19 cellular contexts compared by ENCODE assay signal in the genomic region with DNA sequence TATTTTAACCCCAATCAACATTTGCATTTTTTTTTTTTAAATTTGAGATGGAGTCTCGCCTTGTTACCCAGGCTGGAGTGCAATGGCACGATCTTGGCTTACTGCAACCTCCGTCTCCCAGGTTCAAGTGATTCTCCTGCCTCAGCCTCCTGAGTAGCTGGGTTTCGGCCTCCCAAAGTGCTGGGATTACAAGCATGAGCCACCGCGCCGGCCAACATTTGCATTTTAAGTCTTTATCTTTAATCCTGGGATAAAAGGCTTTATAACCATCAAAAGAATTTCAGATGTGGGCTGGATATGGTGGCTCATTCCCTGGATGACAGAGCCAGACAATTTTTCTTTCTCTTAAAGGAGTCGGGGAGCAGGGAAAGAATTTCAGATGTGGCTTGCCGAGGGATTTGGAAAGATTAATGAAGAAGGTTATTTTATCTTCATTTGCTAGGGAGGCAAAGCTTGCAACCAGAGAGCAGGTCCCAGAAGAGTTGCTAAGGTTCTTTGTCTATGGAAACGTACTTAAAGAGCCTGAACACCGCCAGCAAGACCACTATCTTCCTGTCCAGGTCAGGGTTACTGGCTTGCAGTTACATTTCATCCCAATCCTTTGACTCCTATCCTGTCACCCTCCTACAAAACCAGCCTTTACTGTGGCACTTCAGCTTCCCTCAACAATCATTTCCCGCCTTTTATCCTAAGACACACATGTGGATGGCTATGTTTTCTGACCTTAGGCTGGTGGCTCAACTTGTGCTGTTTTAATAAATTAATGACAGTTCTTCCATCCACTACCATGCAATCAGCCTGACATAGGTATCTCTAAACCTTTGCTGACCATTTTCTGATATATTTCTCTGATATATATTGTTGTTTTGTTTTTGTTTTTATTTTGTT. TPM values are rescaled to one million over a fixed set of nuclear protein-coding genes. Genes with fewer than 3 reads are reported as not detected.
A peak's percentile ranks its signal among the peaks of the same experiment; 100 is the strongest.
DNase-seq lines count a peak whose midpoint lies in the region; ATAC-seq and TF ChIP-seq lines count a peak whose summit lies in the region.
"Had no signal": no experiment of that assay in that cellular context is flagged by ENCODE, and none has a peak within 500 bp of the region (broad histone marks: within the 10 kb centered on the region; RNA-seq: fewer than 3 reads in every experiment).

No MANE protein-coding gene starts in this region.

- dilution Hi-C loops in IMR-90 (cut with HindIII; ENCODE audit: low sequenced_read_pairs, unreplicated experiment): no loop called here

- no peak overlapping the region for H2AK9ac ChIP-seq in IMR-90 (replicated peaks; ENCODE audit: low read depth, low read length, poor library complexity)

- H4K20me1 ChIP-seq in IMR-90 (ENCODE audit: insufficient read depth, low read length): no peaks in the 10 kb centered on the region

- no TSS peak for BruUV-seq in IMR-90 (replicated peaks; lab: Mats Ljungman, UMichigan)

- no peaks in the 10 kb centered on the region for H3K27me3 ChIP-seq in IMR-90 (ENCODE audit: control insufficient read depth, insufficient read depth, low read length)
- H3K27me3 ChIP-seq: SJSA1 had no signal

- H4K91ac ChIP-seq in IMR-90 (ENCODE audit: insufficient read depth, low read depth, low read length): no peak overlapping the region

- H3K9me1 ChIP-seq in IMR-90 (ENCODE audit: insufficient read depth, low read length): no peaks in the 10 kb centered on the region

- no peaks in the 10 kb centered on the region for H3K9me3 Mint-ChIP-seq in mesothelial cell of epicardium
- H3K9me3 Mint-ChIP-seq: CD8-positive, alpha-beta memory T cell; H9 had no signal

- H3K18ac ChIP-seq in IMR-90 (ENCODE audit: low read depth, low read length): no peak overlapping the region

- H2BK120ac ChIP-seq in IMR-90 (ENCODE audit: low read depth, low read length): no peak overlapping the region

- H2AFZ ChIP-seq in IMR-90 (replicated peaks; ENCODE audit: low read length, poor library complexity): no peak overlapping the region

- no peak overlapping the region for H3K9ac ChIP-seq in IMR-90 (ENCODE audit: low read depth, low read length)

- no peak for TF ChIP-seq CTCF in IMR-90 (conservative IDR thresholded peaks at IDR 0.05; ENCODE audit: low read depth, low read length)
- no peak for TF ChIP-seq CTCF in mesothelial cell of epicardium (IDR thresholded peaks at IDR 0.05; ENCODE audit: unreplicated experiment)

- no peak overlapping the region for H3K4me3 ChIP-seq in IMR-90 (ENCODE audit: insufficient read depth, low read depth, low read length)
- H3K4me3 ChIP-seq: SJSA1 had no signal

- H3K4me1 ChIP-seq in IMR-90 (ENCODE audit: control insufficient read depth, insufficient read depth, low read length): no peaks in the 10 kb centered on the region

- CTCF ChIA-PET in IMR-90 (lab: Yijun Ruan, JAX): interaction anchor here (1.5 kb wide), 1 partner anchor 13 kb away, joined by 3 read pairs; no protein-coding TSS in a partner anchor

- POLR2A ChIA-PET in IMR-90 (lab: Charles Lee; ENCODE audit: unreplicated experiment): no interaction called here

- H3K36me3 ChIP-seq in IMR-90 (ENCODE audit: control insufficient read depth, insufficient read depth, low read length): no peaks in the 10 kb centered on the region

- no peak overlapping the region for H3K14ac ChIP-seq in IMR-90 (replicated peaks; ENCODE audit: low read depth, low read length)

- H3K56ac ChIP-seq in IMR-90 (ENCODE audit: extremely low read depth, insufficient read depth, low read length): no peak overlapping the region

- no peak overlapping the region for H3K4me2 ChIP-seq in IMR-90 (ENCODE audit: low read depth, low read length)

- H3K79me1 ChIP-seq in IMR-90 (ENCODE audit: low read depth in 1 of 2, low read length in 2 of 2): peaks cover 2 to 8% of the 10 kb centered on the region in 2 experiments; a peak in 3 of 4 replicates

- no peak overlapping the region for H2AK5ac ChIP-seq in IMR-90 (ENCODE audit: low read depth, low read length)

- 67% methylated on average over 1 of the region's 12 CpGs; no CpG with 5 or more reads in 1 of the 2 experiments for WGBS in IMR-90 (ENCODE audit: extremely low coverage in 2 of 2, insufficient read length in 1 of 2), 2 experiments

- ATAC-seq in IMR-90 (ENCODE audit: low read depth): no peak
- ATAC-seq in sciatic nerve: no peak
- no peak for ATAC-seq in Right ventricle myocardium superior (ENCODE audit: poor library complexity)
- ATAC-seq: PC-3 had no signal

- in situ Hi-C loops in IMR-90 (cut with MboI; ENCODE audit: low sequenced_read_pairs): no loop called here

- H3K27ac ChIP-seq in IMR-90 (ENCODE audit: insufficient read depth, low read length): no peak overlapping the region
- H3K27ac ChIP-seq: RWPE1, SJSA1 had no signal

- H3K4me3 Mint-ChIP-seq in mesothelial cell of epicardium: no peak overlapping the region
- H3K4me3 Mint-ChIP-seq: CD8-positive, alpha-beta memory T cell; H9 had no signal

- no peak for TF ChIP-seq RAD21 in IMR-90 (IDR thresholded peaks at IDR 0.05; ENCODE audit: low read length)

- H2BK15ac ChIP-seq in IMR-90 (ENCODE audit: low read depth, low read length): no peak overlapping the region

- TF ChIP-seq POLR2A in IMR-90 (IDR thresholded peaks at IDR 0.05; ENCODE audit: low read depth, low read length): no peak

- H3K23ac ChIP-seq in IMR-90 (ENCODE audit: low read depth, low read length): 0 out of 2 replicates have a peak overlapping the region, but pooled peaks have one; percentile 40

- no peak overlapping the region for H2BK20ac ChIP-seq in IMR-90 (ENCODE audit: low read depth, low read length)

- H3K9me3 ChIP-seq in IMR-90 (ENCODE audit: control insufficient read depth, insufficient read depth, low read length): no peaks in the 10 kb centered on the region
- H3K9me3 ChIP-seq: SJSA1 had no signal

- no peak overlapping the region for H4K5ac ChIP-seq in IMR-90 (ENCODE audit: low read depth, low read length)

- peaks cover 8% of the 10 kb centered on the region for H3K27me3 Mint-ChIP-seq in mesothelial cell of epicardium (ENCODE audit: low read depth)

- H3K27ac Mint-ChIP-seq in mesothelial cell of epicardium: peak overlapping the region; percentile 70
- H3K27ac Mint-ChIP-seq: H9 had no signal

- no peak overlapping the region for H3K4ac ChIP-seq in IMR-90 (ENCODE audit: low read depth, low read length)

- no peak overlapping the region for H2BK5ac ChIP-seq in IMR-90 (ENCODE audit: low read depth, low read length, poor library complexity, severe bottlenecking)

- intact Hi-C loops in IMR-90 (cut with micrococcal nuclease): loop anchor here (5.0 kb wide), 1 partner anchor 302 kb away; no protein-coding TSS in a partner anchor
- intact Hi-C loops in sciatic nerve (cut with DNase I): no loop called here
- intact Hi-C loops in head of caudate nucleus (cut with DNase I): loop anchor here (5.0 kb wide), 1 partner anchor 292 kb away; no protein-coding TSS in a partner anchor
- intact Hi-C loops in Right ventricle myocardium superior (cut with DNase I): no loop called here

- H3K36me3 Mint-ChIP-seq in mesothelial cell of epicardium: no peaks in the 10 kb centered on the region

- H3K4me1 Mint-ChIP-seq in mesothelial cell of epicardium: peaks cover 27% of the 10 kb centered on the region

- H4K8ac ChIP-seq in IMR-90 (ENCODE audit: low read depth in 2 of 2, low read length in 2 of 2): no peak overlapping the region

- DNase-seq in IMR-90 (no peak), amniotic epithelial cell (ENCODE audit: low read depth) (peak; percentile 97), mesothelial cell of epicardium (ENCODE audit: low spot score in 2 of 2, unreplicated experiment in 2 of 2) (no peak), sciatic nerve (ENCODE audit: low spot score) (no peak), head of caudate nucleus (no peak), Right ventricle myocardium superior (no peak)
- no peak for DNase-seq in activated CD4-positive, CD25-positive, alpha-beta regulatory T cell (lab: John Stamatoyannopoulos, UW)
- DNase-seq: ACHN; C1 segment of cervical spinal cord; CD8-positive, alpha-beta memory T cell; DMS79; H9; KG1; MV-4-11; NCI-H1694 treated with DMSO at 0.1 percent for 48 hours; NCI-H748 treated with DMSO at 0.1 percent for 48 hours; PC-3 had no signal

TF ChIP-seq in IMR-90, 13 proteins besides CTCF, POLR2A, EP300 and RAD21 (continues in another document):
- TF ChIP-seq RCOR1 (IDR thresholded peaks at IDR 0.05; ENCODE audit: insufficient replicate concordance, low read length) (no peak), MXI1 (IDR thresholded peaks at IDR 0.05; ENCODE audit: borderline replicate concordance, low read depth, low read length) (no peak), USF2 (IDR thresholded peaks at IDR 0.05; ENCODE audit: low read depth, low read length) (no peak), NFE2L2 (IDR thresholded peaks at IDR 0.05; ENCODE audit: low read depth, low read length) (no peak), BHLHE40 (IDR thresholded peaks at IDR 0.05; ENCODE audit: low read depth, low read length) (no peak), RFX5 (IDR thresholded peaks at IDR 0.05; ENCODE audit: low read depth, low read length) (no peak), CHD1 (IDR thresholded peaks at IDR 0.05; ENCODE audit: low read depth, low read length) (no peak), SMC3 (IDR thresholded peaks at IDR 0.05; ENCODE audit: low read depth, low read length) (no peak), CEBPB (IDR thresholded peaks at IDR 0.05; ENCODE audit: low read depth, low read length) (no peak), ELK1 (IDR thresholded peaks at IDR 0.05; ENCODE audit: borderline replicate concordance, low read depth, low read length) (no peak)

RNA-seq across cellular contexts. Expression of gene KLHL8, which starts 3.9 kb away (rescaled TPM):
- 9.5 and 18.6 TPM in 2 replicates for total RNA-seq in IMR-90 (2012; rRNA removed)
- 2.3 and 3.1 TPM in 2 replicates for polyA plus RNA-seq in IMR-90 (2012; rRNA removed)
- polyA plus RNA-seq in IMR-90 (2012; cell fraction: cytosol; rRNA removed): 0.44 and 1.4 TPM in 2 replicates
- 0.53 and 1.6 TPM in 2 replicates for polyA plus RNA-seq in IMR-90 (2012; cell fraction: nucleus; rRNA removed; ENCODE audit: low replicate concordance)
- total RNA-seq in mesothelial cell of epicardium: 13.0 to 15.2 TPM (median 14.4 TPM) in 3 replicates
- 18.2 TPM for total RNA-seq in sciatic nerve
- 12.4 TPM for total RNA-seq in Right ventricle myocardium superior

Comparison
In these comparisons a context has a peak if more than half of its experiments do, and no peak if none do; other contexts are left out.
1. intact Hi-C loops: an anchor here in IMR-90 (5.0 kb wide) and head of caudate nucleus (5.0 kb wide); none called in sciatic nerve and Right ventricle myocardium superior.